Comparison of ENCODE assay signal across 24 cellular contexts in genomic region chr1:219126267-219126862, GRCh38. TPM values are rescaled to one million over a fixed set of nuclear protein-coding genes. Genes with fewer than 3 reads are reported as not detected.
DNase-seq lines count a peak whose midpoint lies in the region; ATAC-seq, FAIRE-seq and TF ChIP-seq lines count a peak whose summit lies in the region.
"Had no signal": no experiment of that assay in that cellular context is flagged by ENCODE, and none has a peak within 500 bp of the region (broad histone marks: within the 10 kb centered on the region; RNA-seq: fewer than 3 reads in every experiment).

No MANE protein-coding gene starts in this region.

- no peaks in the 10 kb centered on the region for H3K36me3 ChIP-seq in astrocyte (ENCODE audit: insufficient read depth, low read length)
- no peaks in the 10 kb centered on the region for H3K36me3 ChIP-seq in heart left ventricle
- H3K36me3 ChIP-seq in testis (ENCODE audit: low read depth, missing control alignments), result no peaks in the 10 kb centered on the region
- H3K36me3 ChIP-seq in PC-3 (ENCODE audit: low read depth, low read length), result no peaks in the 10 kb centered on the region
- H3K36me3 ChIP-seq: SJSA1 had no signal

- H3K9me3 Mint-ChIP-seq in astrocyte (ENCODE audit: unreplicated experiment), result no peaks in the 10 kb centered on the region
- H3K9me3 Mint-ChIP-seq: activated CD8-positive, alpha-beta T cell treated with anti-CD3 and anti-CD28 coated beads for 36 hours; CD4-positive, alpha-beta memory T cell had no signal

- H2AFZ ChIP-seq in astrocyte (ENCODE audit: low read depth, low read length), result no peak overlapping the region
- no peak overlapping the region for H2AFZ ChIP-seq in PC-3 (ENCODE audit: low read length)

- POLR2A ChIA-PET in PC-3 (lab: Charles Lee; ENCODE audit: unreplicated experiment), result no interaction called here

- no peaks in the 10 kb centered on the region for H3K27me3 Mint-ChIP-seq in astrocyte (ENCODE audit: low read depth, unreplicated experiment)

- peaks cover 2% of the 10 kb centered on the region for H3K4me1 Mint-ChIP-seq in astrocyte (ENCODE audit: low read depth, unreplicated experiment)
- H3K4me1 Mint-ChIP-seq: CD4-positive, alpha-beta memory T cell had no signal

- TF ChIP-seq CTCF in astrocyte (IDR thresholded peaks at IDR 0.05; ENCODE audit: insufficient read depth, low read depth, low read length), result no peak
- no peak for TF ChIP-seq CTCF in heart left ventricle (IDR thresholded peaks at IDR 0.05)
- TF ChIP-seq CTCF in testis (IDR thresholded peaks at IDR 0.05), result no peak
- no peak for TF ChIP-seq CTCF in PC-3 (conservative IDR thresholded peaks at IDR 0.05; ENCODE audit: low read depth, low read length)

- no peaks in the 10 kb centered on the region for H3K79me2 ChIP-seq in astrocyte (ENCODE audit: insufficient read depth, low read length)
- no peaks in the 10 kb centered on the region for H3K79me2 ChIP-seq in PC-3 (ENCODE audit: low read length)

- BruUV-seq in PC-3 (replicated peaks; lab: Mats Ljungman, UMichigan), result no TSS peak

- no peaks in the 10 kb centered on the region for H3K9me3 ChIP-seq in astrocyte (ENCODE audit: insufficient read depth, low read depth, low read length)
- H3K9me3 ChIP-seq in heart left ventricle, result no peaks in the 10 kb centered on the region
- H3K9me3 ChIP-seq in testis, result no peaks in the 10 kb centered on the region
- no peaks in the 10 kb centered on the region for H3K9me3 ChIP-seq in PC-3 (ENCODE audit: low read length)
- H3K9me3 ChIP-seq: SJSA1 had no signal

- TF ChIP-seq POLR2A in heart left ventricle (IDR thresholded peaks at IDR 0.05), result no peak
- TF ChIP-seq POLR2A in testis (IDR thresholded peaks at IDR 0.05), result no peak

- H3K4me3 ChIP-seq in astrocyte (ENCODE audit: insufficient read depth, low read depth, low read length) (no peak overlapping the region), heart left ventricle (no peak overlapping the region), testis (no peak overlapping the region), PC-3 (ENCODE audit: low read length) (no peak overlapping the region)
- H3K4me3 ChIP-seq: SJSA1 had no signal

- H3K9ac ChIP-seq in astrocyte (ENCODE audit: low read length) (no peak overlapping the region), PC-3 (ENCODE audit: low read length) (no peak overlapping the region)

- no peaks in the 10 kb centered on the region for H3K9me2 ChIP-seq in PC-3 (replicated peaks; ENCODE audit: low read length)

- no peaks in the 10 kb centered on the region for H3K27me3 ChIP-seq in astrocyte (ENCODE audit: insufficient read depth, low read length)
- H3K27me3 ChIP-seq in heart left ventricle, result no peaks in the 10 kb centered on the region
- no peaks in the 10 kb centered on the region for H3K27me3 ChIP-seq in testis
- H3K27me3 ChIP-seq in PC-3 (ENCODE audit: low read length), result no peaks in the 10 kb centered on the region
- H3K27me3 ChIP-seq: SJSA1 had no signal

- H3K4me1 ChIP-seq in astrocyte (ENCODE audit: insufficient read depth, low read length) (no peaks in the 10 kb centered on the region), heart left ventricle (peaks cover 0 to 36% (median 8%) of the 10 kb centered on the region in 12 donors), testis (peaks cover 10% of the 10 kb centered on the region), PC-3 (ENCODE audit: insufficient read depth, low read length) (peaks cover 8% of the 10 kb centered on the region)
- H3K4me1 ChIP-seq: SJSA1 had no signal

- H3F3A ChIP-seq in PC-3 (ENCODE audit: low read length, unreplicated experiment), result no peaks in the 10 kb centered on the region

- FAIRE-seq in astrocyte (lab: Jason Lieb, UNC), result no peak
- FAIRE-seq: small intestine, TTC549 had no signal

- H3K36me3 Mint-ChIP-seq in astrocyte (ENCODE audit: low read depth, unreplicated experiment), result no peaks in the 10 kb centered on the region
- H3K36me3 Mint-ChIP-seq: activated naive CD8-positive, alpha-beta T cell; CD4-positive, alpha-beta memory T cell had no signal

- no peaks in the 10 kb centered on the region for H4K20me1 ChIP-seq in astrocyte (ENCODE audit: insufficient read depth, low read length)
- no peaks in the 10 kb centered on the region for H4K20me1 ChIP-seq in PC-3 (ENCODE audit: low read length)

- ATAC-seq in heart left ventricle, result peak; percentile 29 to 88 (median 71)
- no peak for ATAC-seq in GM18502 (IDR thresholded peaks at IDR 0.05; ENCODE audit: poor library complexity, unreplicated experiment)
- no peak for ATAC-seq in PC-3
- ATAC-seq: activated CD4-positive, CD25-positive, alpha-beta regulatory T cell treated with anti-CD3 and anti-CD28 coated beads, Interleukin-2, amount 50 U/mL, for 24 hours; activated CD8-positive, alpha-beta T cell treated with anti-CD3 and anti-CD28 coated beads for 36 hours; Panc1 had no signal

- H3K27ac Mint-ChIP-seq in astrocyte (ENCODE audit: unreplicated experiment), result no peak overlapping the region
- H3K27ac Mint-ChIP-seq: activated CD8-positive, alpha-beta T cell treated with anti-CD3 and anti-CD28 coated beads for 36 hours; activated naive CD8-positive, alpha-beta T cell; CD4-positive, alpha-beta memory T cell had no signal

- intact Hi-C loops in heart left ventricle (cut with DNase I) (no loop called here), testis (cut with DNase I; ENCODE audit: low total_unique reads) (no loop called here), PC-3 (cut with micrococcal nuclease) (no loop called here)

- 58 to 71% (median 64%) methylated on average over 3 of the region's 3 CpGs for WGBS in heart left ventricle, 4 donors
- WGBS in testis, 2 donors, result 56 to 68% methylated on average over 3 of the region's 3 CpGs

- no peak overlapping the region for H3K4me3 Mint-ChIP-seq in astrocyte (ENCODE audit: unreplicated experiment)
- H3K4me3 Mint-ChIP-seq: activated CD8-positive, alpha-beta T cell treated with anti-CD3 and anti-CD28 coated beads for 36 hours; activated naive CD8-positive, alpha-beta T cell; CD4-positive, alpha-beta memory T cell had no signal

- H3K27ac ChIP-seq in astrocyte (ENCODE audit: low read depth, low read length) (no peak overlapping the region), heart left ventricle (peak overlapping the region in 2 of 12 donors; percentile 22 to 41), testis (no peak overlapping the region), PC-3 (ENCODE audit: low read length) (no peak overlapping the region)
- H3K27ac ChIP-seq: SJSA1 had no signal

- H3K4me2 ChIP-seq in astrocyte (ENCODE audit: low read length) (no peak overlapping the region), PC-3 (ENCODE audit: low read length) (no peak overlapping the region)

- CTCF ChIA-PET in PC-3 (lab: Charles Lee), result no interaction called here

- DNase-seq in GM04504 (ENCODE audit: low read depth), result peak; percentile 44
- DNase-seq in astrocyte (ENCODE audit: low read depth), result peak; percentile 18
- DNase-seq in heart left ventricle, result no peak
- peak; percentile 43 for DNase-seq in testis
- no peak for DNase-seq in AG08395 (ENCODE audit: low spot score)
- no peak for DNase-seq in PC-3
- DNase-seq: activated CD8-positive, alpha-beta T cell treated with anti-CD3 and anti-CD28 coated beads for 36 hours; CD4-positive, alpha-beta memory T cell; effector memory CD4-positive, alpha-beta T cell; KBM-7; kidney glomerular epithelial cell; mammary epithelial cell; NCI-H1436 treated with DMSO at 0.1 percent for 48 hours; NCI-H510A; small intestine; stimulated activated CD4-positive, alpha-beta T cell treated with anti-CD3 and anti-CD28 coated beads, Interleukin-2, amount 100 ng/mL, for 24 hours; substantia nigra; T-helper 1 cell had no signal

RNA-seq across cellular contexts. Expression of gene LYPLAL1, which starts 47.3 kb away (rescaled TPM):
- total RNA-seq in astrocyte (25.6 and 26.1 TPM in 2 replicates), heart left ventricle (100 to 1,000 TPM in 4 of 9 donors, 10 to 100 TPM in 5; 31.8 to 126 (median 90.5) TPM), testis (10 to 100 TPM; 20.8 to 26.5 TPM), PC-3 (2014; rRNA removed) (15.8 and 21.3 TPM in 2 replicates)
- polyA plus RNA-seq in heart left ventricle (10 to 100 TPM; 19.6 to 87.2 TPM), testis (ENCODE audit: insufficient read depth, low read depth, low replicate concordance) (33.8 TPM)

Comparison
In these comparisons a context has a peak if more than half of its experiments do, and no peak if none do; other contexts are left out.
1. DNase-seq: peak in GM04504 (single experiment), astrocyte (single experiment) and testis (single experiment); none in heart left ventricle (0 of 5), AG08395 (single experiment) and PC-3 (single experiment).
2. ATAC-seq: peak in heart left ventricle (4 of 4); none in GM18502 (single experiment) and PC-3 (single experiment).